In the genomic region with DNA sequence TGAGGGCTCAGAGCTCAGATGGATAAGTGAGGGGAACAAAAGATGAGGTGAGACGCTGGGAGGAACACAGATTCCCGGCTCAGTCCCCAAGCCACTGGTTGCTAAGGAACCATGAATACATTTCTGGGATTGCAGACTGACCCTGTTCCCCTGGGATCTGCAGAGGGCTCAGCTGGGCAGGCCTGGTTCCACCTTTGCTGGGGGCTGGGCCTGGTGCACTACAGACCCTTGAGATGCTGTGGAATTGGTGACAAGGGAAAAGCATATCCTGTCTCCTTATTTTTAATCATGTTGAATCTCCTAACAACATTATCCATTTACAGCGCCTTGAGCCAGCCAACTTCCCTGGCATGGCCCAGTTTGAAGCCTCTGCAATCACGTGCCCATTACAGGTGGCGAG, we compare ENCODE assay signal across 21 cellular contexts. TPM values are rescaled to one million over a fixed set of nuclear protein-coding genes. Genes with fewer than 3 reads are reported as not detected.
DNase-seq lines count a peak whose midpoint lies in the region; ATAC-seq and TF ChIP-seq lines count a peak whose summit lies in the region.
"Had no signal": no experiment of that assay in that cellular context is flagged by ENCODE, and none has a peak within 500 bp of the region (broad histone marks: within the 10 kb centered on the region; RNA-seq: fewer than 3 reads in every experiment).

No MANE protein-coding gene starts in this region.

- H3K4me3 Mint-ChIP-seq in progenitor cell of endocrine pancreas (ENCODE audit: low read depth), result no peak overlapping the region
- H3K4me3 Mint-ChIP-seq: CD4-positive, alpha-beta memory T cell had no signal

- H3K27me3 ChIP-seq in WERI-Rb-1 (ENCODE audit: insufficient read depth, low read depth, severe bottlenecking), result no peaks in the 10 kb centered on the region

- no peaks in the 10 kb centered on the region for H3K4me1 Mint-ChIP-seq in progenitor cell of endocrine pancreas (ENCODE audit: low read depth)
- H3K4me1 Mint-ChIP-seq: CD4-positive, alpha-beta memory T cell had no signal

- ATAC-seq in HG03571 (IDR thresholded peaks at IDR 0.05; ENCODE audit: unreplicated experiment), result no peak
- ATAC-seq in stimulated activated naive CD8-positive, alpha-beta T cell treated with anti-CD3 and anti-CD28 coated beads, Interleukin-15, Interleukin-2, amounts not matched to agents 100 U/mL and 50 U/mL, for 24 hours, result no peak
- ATAC-seq: HCT116, K562, PC-3 had no signal

- TF ChIP-seq CTCF in WERI-Rb-1 (IDR thresholded peaks at IDR 0.05; ENCODE audit: low read depth, low read length) (no peak), progenitor cell of endocrine pancreas (IDR thresholded peaks at IDR 0.05; ENCODE audit: unreplicated experiment) (no peak)

- H3K27ac Mint-ChIP-seq in progenitor cell of endocrine pancreas, result no peak overlapping the region
- H3K27ac Mint-ChIP-seq: CD4-positive, alpha-beta memory T cell had no signal

- H3K9me3 ChIP-seq in WERI-Rb-1 (ENCODE audit: severe bottlenecking), result no peaks in the 10 kb centered on the region

- H3K36me3 ChIP-seq in WERI-Rb-1, result peaks cover 45% of the 10 kb centered on the region

- DNase-seq in DMS79 treated with DMSO at 0.1 percent for 48 hours (lab: John Stamatoyannopoulos, UW) (peak; percentile 53), DMS79 (lab: John Stamatoyannopoulos, UW) (no peak), ELF-1 (ENCODE audit: low read depth, low spot score) (peak; percentile 0), WERI-Rb-1 (peak; percentile 2), progenitor cell of endocrine pancreas (ENCODE audit: low spot score, unreplicated experiment) (peak; percentile 4)
- DNase-seq in activated CD4-positive, CD25-positive, alpha-beta regulatory T cell treated with anti-CD3 and anti-CD28 coated beads, Interleukin-2, amount 50 U/mL, for 72 hours, result no peak
- DNase-seq in stimulated activated naive CD8-positive, alpha-beta T cell treated with anti-CD3 and anti-CD28 coated beads, Interleukin-15, Interleukin-2, amounts not matched to agents 100 U/mL and 50 U/mL, for 24 hours, result no peak
- DNase-seq: 8988T; Calu3; CD4-positive, alpha-beta memory T cell; DND-41; GM23248; MV-4-11; NCI-H146; NCI-H2081; NCI-H446 treated with DMSO at 0.1 percent for 48 hours; NCI-H82; PC-3 had no signal

- H3K9me3 Mint-ChIP-seq in progenitor cell of endocrine pancreas (ENCODE audit: low read depth), result peaks cover 11% of the 10 kb centered on the region

- no peak overlapping the region for H3K27ac ChIP-seq in WERI-Rb-1
- H3K27ac ChIP-seq: GM23248 had no signal

- H3K4me3 ChIP-seq in WERI-Rb-1 (ENCODE audit: low read depth, low read length), result no peak overlapping the region
- H3K4me3 ChIP-seq: GM23248, K562 had no signal

- H3K36me3 Mint-ChIP-seq in progenitor cell of endocrine pancreas (ENCODE audit: insufficient read depth), result peaks cover 12% of the 10 kb centered on the region

- no peaks in the 10 kb centered on the region for H3K27me3 Mint-ChIP-seq in progenitor cell of endocrine pancreas

RNA-seq across cellular contexts. Expression of gene ELFN1, which starts 19.3 kb away (rescaled TPM):
- total RNA-seq in progenitor cell of endocrine pancreas, result 12.3 and 12.9 TPM in 2 replicates
- total RNA-seq: Calu3 had no signal

Comparison
In these comparisons a context has a peak if more than half of its experiments do, and no peak if none do; other contexts are left out.
1. DNase-seq: peak in DMS79 treated with DMSO at 0.1 percent for 48 hours (single experiment), ELF-1 (single experiment), WERI-Rb-1 (single experiment) and progenitor cell of endocrine pancreas (single experiment); none in DMS79 (single experiment), activated CD4-positive, CD25-positive, alpha-beta regulatory T cell treated with anti-CD3 and anti-CD28 coated beads, Interleukin-2, amount 50 U/mL, for 72 hours (single experiment) and stimulated activated naive CD8-positive, alpha-beta T cell treated with anti-CD3 and anti-CD28 coated beads, Interleukin-15, Interleukin-2, amounts not matched to agents 100 U/mL and 50 U/mL, for 24 hours (single experiment).